In the genomic region with DNA sequence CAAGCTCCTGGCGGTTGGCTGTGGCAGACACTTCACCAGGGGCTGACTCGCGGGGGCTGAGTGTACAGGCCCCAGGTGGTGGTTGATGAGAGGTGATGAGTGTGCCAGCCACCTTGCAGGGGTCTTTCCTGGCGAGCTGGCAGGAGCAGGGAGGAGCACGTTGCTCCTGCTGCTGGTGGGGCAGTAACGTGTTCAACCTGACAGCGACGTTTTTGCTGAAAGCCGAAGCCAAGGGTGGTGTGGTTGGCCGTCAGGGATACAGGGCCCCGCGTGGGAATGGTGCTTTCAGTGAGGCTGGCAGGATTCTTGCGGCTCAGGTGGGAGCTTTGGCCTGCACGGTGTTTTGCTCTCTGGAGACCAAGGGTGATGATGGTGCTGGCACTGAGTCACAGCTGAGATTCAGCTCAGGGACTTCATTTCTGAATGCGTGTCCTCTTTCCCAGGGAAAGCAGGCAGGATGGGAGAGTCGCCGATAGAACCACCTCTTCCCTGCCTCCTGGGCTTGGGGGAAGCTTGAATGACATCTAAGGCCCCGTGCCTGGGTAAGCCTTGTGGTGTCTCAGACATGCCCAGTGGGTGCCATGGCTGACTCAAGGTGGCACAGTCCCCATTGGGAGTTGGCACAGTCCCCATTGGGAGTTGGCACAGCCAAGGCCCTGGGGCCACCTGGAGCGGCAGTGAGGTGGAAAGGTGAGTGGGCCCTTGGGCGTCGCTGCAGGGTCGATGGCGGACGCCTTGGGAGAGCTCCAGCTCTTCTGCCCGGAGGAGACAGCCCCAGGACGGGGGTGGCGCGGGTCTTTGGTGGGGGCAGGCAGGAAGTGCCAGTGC, we compare ENCODE assay signal across 9 cellular contexts. TPM values are rescaled to one million over a fixed set of nuclear protein-coding genes. Genes with fewer than 3 reads are reported as not detected.
DNase-seq lines count a peak whose midpoint lies in the region; ATAC-seq and TF ChIP-seq lines count a peak whose summit lies in the region.
"Had no signal": no experiment of that assay in that cellular context is flagged by ENCODE, and none has a peak within 500 bp of the region (broad histone marks: within the 10 kb centered on the region; RNA-seq: fewer than 3 reads in every experiment).

No MANE protein-coding gene starts in this region.

- H3K9me3 ChIP-seq in HCT116 (ENCODE audit: control insufficient read depth in 1 of 2, insufficient read depth in 1 of 2, low read depth in 1 of 2, low read length in 2 of 2) = no peaks in the 10 kb centered on the region
- no peaks in the 10 kb centered on the region for H3K9me3 ChIP-seq in hepatocyte (ENCODE audit: low read depth)
- H3K9me3 ChIP-seq in gastrocnemius medialis = no peaks in the 10 kb centered on the region

- peaks cover 19 to 44% of the 10 kb centered on the region in 2 experiments; a peak in 3 of 4 replicates for H3K4me1 ChIP-seq in HCT116 (ENCODE audit: control insufficient read depth in 1 of 2, insufficient read depth in 2 of 2, low read length in 2 of 2)
- peaks cover 52% of the 10 kb centered on the region for H3K4me1 ChIP-seq in hepatocyte (ENCODE audit: insufficient read depth)
- H3K4me1 ChIP-seq in gastrocnemius medialis = peaks cover 76 to 78% of the 10 kb centered on the region in 2 donors

- H3K9me2 ChIP-seq in HCT116 (ENCODE audit: insufficient read depth) = no peaks in the 10 kb centered on the region
- H3K9me2 ChIP-seq in hepatocyte (replicated peaks; ENCODE audit: insufficient read depth) = no peaks in the 10 kb centered on the region

- no peak overlapping the region for H2AFZ ChIP-seq in HCT116 (ENCODE audit: low read depth, low read length, poor library complexity, severe bottlenecking)
- H2AFZ ChIP-seq in hepatocyte = no peak overlapping the region

- H3K79me2 ChIP-seq in HCT116 (ENCODE audit: insufficient read depth, low read length) (peaks cover 96% of the 10 kb centered on the region), hepatocyte (peaks cover 90% of the 10 kb centered on the region)

- CTCF ChIA-PET in HCT116 (lab: Charles Lee) = no interaction called here

- H3K27ac ChIP-seq in HCT116 (ENCODE audit: low read depth, low read length) = peak overlapping the region; percentile 62
- H3K27ac ChIP-seq in angular gyrus (ENCODE audit: low read depth, low read length) = peak overlapping the region; percentile 77
- peak overlapping the region; percentile 99 for H3K27ac ChIP-seq in hepatocyte
- H3K27ac ChIP-seq in gastrocnemius medialis = peak overlapping the region; percentile 93 to 98 (median 94)

- H3K4me3 ChIP-seq in HCT116 (replicated peaks in 1 of 2; ENCODE audit: low read depth in 1 of 2, low read length in 2 of 2) = no peak overlapping the region
- H3K4me3 ChIP-seq in hepatocyte = no peak overlapping the region
- peak overlapping the region in 2 of 4 donors; percentile 15 to 24 for H3K4me3 ChIP-seq in gastrocnemius medialis

- peak overlapping the region; percentile 48 for H3K4me2 ChIP-seq in HCT116 (ENCODE audit: low read length)
- H3K4me2 ChIP-seq in hepatocyte = peak overlapping the region; percentile 75

- intact Hi-C loops in HCT116 (cut with micrococcal nuclease) (no loop called here), gastrocnemius medialis (cut with DNase I; ENCODE audit: low total_unique reads) (loop anchor here (10.0 kb wide), 1 partner anchor 649 kb away; no protein-coding TSS in a partner anchor)

- peak overlapping the region; percentile 52; the same call in 1 of the 2 replicates for H3K9ac ChIP-seq in HCT116 (ENCODE audit: low read length)

- POLR2A ChIA-PET in HCT116 (lab: Charles Lee) = no interaction called here

- 85% methylated on average over 28 of the region's 28 CpGs for WGBS in hepatocyte (ENCODE audit: low lambda C conversion rate, missing lambda C conversion rate)

- TF ChIP-seq POLR2A in HCT116 (IDR thresholded peaks at IDR 0.05; ENCODE audit: borderline replicate concordance, extremely low read depth, insufficient read depth, insufficient read length) (no peak), gastrocnemius medialis (IDR thresholded peaks at IDR 0.05) (no peak)

- RAD21 ChIA-PET in HCT116 (lab: Charles Lee; ENCODE audit: low non-redundant PET in 1 of 2, low total read pairs in 2 of 2, uncharacterized antibody in 2 of 2, unreplicated experiment in 2 of 2) = no interaction called here

- ATAC-seq in HCT116 (no peak), gastrocnemius medialis (no peak), HG03432 (IDR thresholded peaks at IDR 0.05; ENCODE audit: unreplicated experiment) (no peak)

- no peaks in the 10 kb centered on the region for H3K27me3 ChIP-seq in HCT116 (ENCODE audit: insufficient read depth, low read length)
- H3K27me3 ChIP-seq in hepatocyte = no peaks in the 10 kb centered on the region
- no peaks in the 10 kb centered on the region for H3K27me3 ChIP-seq in gastrocnemius medialis

- TF ChIP-seq CTCF in HCT116 (IDR thresholded peaks at IDR 0.05 in 2 of 3, conservative IDR thresholded peaks at IDR 0.05 in 1 of 3; ENCODE audit: borderline replicate concordance in 1 of 3, insufficient read depth in 1 of 3, low read depth in 2 of 3, low read length in 2 of 3) = no peak
- TF ChIP-seq CTCF in hepatocyte (IDR thresholded peaks at IDR 0.05; ENCODE audit: poor library complexity) = no peak
- TF ChIP-seq CTCF in gastrocnemius medialis (IDR thresholded peaks at IDR 0.05 in 4 of 5, conservative IDR thresholded peaks at IDR 0.05 in 1 of 5) = no peak

- peaks cover 32% of the 10 kb centered on the region; the same call in 1 of the 2 replicates for H4K20me1 ChIP-seq in HCT116 (ENCODE audit: insufficient read depth)
- H4K20me1 ChIP-seq in hepatocyte (ENCODE audit: insufficient read depth, poor library complexity, severe bottlenecking) = peaks cover 69% of the 10 kb centered on the region

- BruUV-seq in HCT116 (replicated peaks; lab: Mats Ljungman, UMichigan) = no TSS peak

- in situ Hi-C loops in gastrocnemius medialis (cut with MboI; ENCODE audit: low sequenced_read_pairs in 4 of 4) = no loop called here

- DNase-seq in HCT116 (ENCODE audit: low read depth, low spot score) (no peak), hepatocyte (ENCODE audit: low spot score) (no peak), gastrocnemius medialis (peak in 1 of 2 donors; percentile 43), GDM1 (lab: John Stamatoyannopoulos, UW) (no peak), MV-4-11 (lab: John Stamatoyannopoulos, UW) (no peak), NCI-H69 (lab: John Stamatoyannopoulos, UW) (no peak)
- DNase-seq: NCI-H2171 had no signal

- TF ChIP-seq RAD21 in HCT116 (IDR thresholded peaks at IDR 0.05; ENCODE audit: low read depth) = no peak

- H3K36me3 ChIP-seq in HCT116 (ENCODE audit: control insufficient read depth in 1 of 2, insufficient read depth in 2 of 2, low read length in 2 of 2) (peaks cover 27 to 76% of the 10 kb centered on the region in 2 experiments), hepatocyte (replicated peaks; ENCODE audit: insufficient read depth, low read depth) (no peaks in the 10 kb centered on the region), gastrocnemius medialis (peaks cover 0 to 22% of the 10 kb centered on the region in 2 donors)

TF ChIP-seq in HCT116, 20 proteins besides CTCF, POLR2A, EP300 and RAD21:
- TF ChIP-seq CEBPB (IDR thresholded peaks at IDR 0.05; ENCODE audit: low read depth) = no peak
- no peak for TF ChIP-seq YY1 (IDR thresholded peaks at IDR 0.05; ENCODE audit: extremely low read depth, insufficient replicate concordance, low read depth, low read length)
- no peak for TF ChIP-seq CBX3 (IDR thresholded peaks at IDR 0.05; ENCODE audit: low read depth)
- no peak for TF ChIP-seq ZNF274 (IDR thresholded peaks at IDR 0.05; ENCODE audit: low read depth, low read length)
- no peak for TF ChIP-seq SRF (IDR thresholded peaks at IDR 0.05; ENCODE audit: low read depth)
- TF ChIP-seq ELF1 (IDR thresholded peaks at IDR 0.05; ENCODE audit: borderline replicate concordance, low read depth) = no peak
- TF ChIP-seq, protein P1, sequence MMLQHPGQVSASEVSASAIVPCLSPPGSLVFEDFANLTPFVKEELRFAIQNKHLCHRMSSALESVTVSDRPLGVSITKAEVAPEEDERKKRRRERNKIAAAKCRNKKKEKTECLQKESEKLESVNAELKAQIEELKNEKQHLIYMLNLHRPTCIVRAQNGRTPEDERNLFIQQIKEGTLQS (IDR thresholded peaks at IDR 0.05) = no peak

RNA-seq across cellular contexts. Expression of a gene that starts 8.8 kb away (rescaled TPM):
- total RNA-seq in HCT116 (2021; ENCODE audit: unreplicated experiment) (191 TPM), hepatocyte (42.4 and 46.8 TPM in 2 replicates), gastrocnemius medialis (10 to 100 TPM; 53.7 to 74.1 (median 63.4) TPM)
- 98.2 and 111 TPM in 2 replicates for polyA plus RNA-seq in HCT116 (2012)
- polyA plus RNA-seq in hepatocyte = 35.8 and 37.9 TPM in 2 replicates

RNA-seq across cellular contexts. Expression of a gene that starts 14.9 kb away (rescaled TPM):
- 102 TPM for total RNA-seq in HCT116 (2021; ENCODE audit: unreplicated experiment)
- polyA plus RNA-seq in HCT116 (2012) = 105 and 119 TPM in 2 replicates
- 121 and 122 TPM in 2 replicates for total RNA-seq in hepatocyte
- polyA plus RNA-seq in hepatocyte = 148 and 170 TPM in 2 replicates
- 100 to 1,000 TPM; 269 to 421 (median 373) TPM for total RNA-seq in gastrocnemius medialis

RNA-seq across cellular contexts. Expression of a gene that starts 22.0 kb away (rescaled TPM):
- total RNA-seq in HCT116 (2021; ENCODE audit: unreplicated experiment) = 1,862 TPM
- polyA plus RNA-seq in HCT116 (2012) = 2,807 and 2,860 TPM in 2 replicates
- 1,556 and 1,885 TPM in 2 replicates for total RNA-seq in hepatocyte
- polyA plus RNA-seq in hepatocyte = 938 and 950 TPM in 2 replicates
- 1,000 to 10,000 TPM; 2,323 to 3,835 (median 2,607) TPM for total RNA-seq in gastrocnemius medialis

RNA-seq across cellular contexts. Expression of a gene that starts 32.5 kb away (rescaled TPM):
- total RNA-seq in HCT116 (2021; ENCODE audit: unreplicated experiment) (114 TPM), hepatocyte (81.6 and 130 TPM in 2 replicates), gastrocnemius medialis (100 to 1,000 TPM; 259 to 497 (median 377) TPM)
- polyA plus RNA-seq in HCT116 (2012) = 110 and 137 TPM in 2 replicates
- 270 and 276 TPM in 2 replicates for polyA plus RNA-seq in hepatocyte

RNA-seq across cellular contexts. Expression of a gene that starts 33.7 kb away (rescaled TPM):
- total RNA-seq in HCT116 (2021; ENCODE audit: unreplicated experiment) = 1.6 TPM
- polyA plus RNA-seq in HCT116 (2012) = 0.62 and 0.66 TPM in 2 replicates
- 0.24 and 1.2 TPM in 2 replicates for total RNA-seq in hepatocyte
- 0.36 and 0.40 TPM in 2 replicates for polyA plus RNA-seq in hepatocyte
- under 1 TPM in 1 of 4 donors, not detected in 3; 0.04 TPM for total RNA-seq in gastrocnemius medialis
